10 cellular contexts compared by ENCODE assay signal in genomic region chr1:65175171-65176070, GRCh38. TPM values are rescaled to one million over a fixed set of nuclear protein-coding genes. Genes with fewer than 3 reads are reported as not detected.
A peak's percentile ranks its signal among the peaks of the same experiment; 100 is the strongest.
DNase-seq lines count a peak whose midpoint lies in the region; ATAC-seq and TF ChIP-seq lines count a peak whose summit lies in the region.
"Had no signal": no experiment of that assay in that cellular context is flagged by ENCODE, and none has a peak within 500 bp of the region (broad histone marks: within the 10 kb centered on the region; RNA-seq: fewer than 3 reads in every experiment).

No MANE protein-coding gene starts in this region.

- ATAC-seq in HG03039 (IDR thresholded peaks at IDR 0.05; ENCODE audit: unreplicated experiment) = no peak
- no peak for ATAC-seq in GM19452 (IDR thresholded peaks at IDR 0.05; ENCODE audit: unreplicated experiment)

- H4K20me1 ChIP-seq in fibroblast of lung (ENCODE audit: control insufficient read depth, extremely low read depth, insufficient read depth, low read length) = no peaks in the 10 kb centered on the region

- no peaks in the 10 kb centered on the region for H3K27me3 ChIP-seq in fibroblast of lung (ENCODE audit: control insufficient read depth, insufficient read depth, low read length)
- H3K27me3 ChIP-seq: left lung had no signal

- no peaks in the 10 kb centered on the region for H3K36me3 ChIP-seq in fibroblast of lung (ENCODE audit: control insufficient read depth, insufficient read depth, low read length)
- H3K36me3 ChIP-seq: left lung had no signal

- no peaks in the 10 kb centered on the region for H3K9me3 ChIP-seq in fibroblast of lung (ENCODE audit: control insufficient read depth, insufficient read depth, low read depth, low read length)
- H3K9me3 ChIP-seq: left lung had no signal

- CTCF ChIA-PET in RWPE1 (lab: Yijun Ruan, JAX) = interaction anchor here (1.2 kb wide), 1 partner anchor 33 kb away, joined by 3 read pairs; no protein-coding TSS in a partner anchor

- H2AFZ ChIP-seq in fibroblast of lung (ENCODE audit: low read length) = no peak overlapping the region

- no peak overlapping the region for H3K4me3 ChIP-seq in fibroblast of lung (replicated peaks in 1 of 4; ENCODE audit: control extremely low read depth in 1 of 4, insufficient read depth in 1 of 4, low read depth in 3 of 4, low read length in 4 of 4)
- H3K4me3 ChIP-seq: left lung had no signal

- H3K4me2 ChIP-seq in fibroblast of lung (ENCODE audit: extremely low read depth, insufficient read depth, low read length) = peak overlapping the region; percentile 23

- DNase-seq in RWPE1 (ENCODE audit: low spot score) (no peak), fibroblast of lung (ENCODE audit: low read depth in 2 of 2) (peak; percentile 33 to 82), occipital lobe (lab: John Stamatoyannopoulos, UW) (peak; percentile 26), NCI-H1930 (lab: John Stamatoyannopoulos, UW) (no peak)
- DNase-seq in activated naive CD4-positive, alpha-beta T cell treated with Interleukin-2 at 50 U/mL for 16 hours = no peak
- DNase-seq: T-helper 1 cell had no signal

- H3K4me1 ChIP-seq in fibroblast of lung (ENCODE audit: control insufficient read depth, extremely low read depth, insufficient read depth, low read length) = peaks cover 5% of the 10 kb centered on the region

- POLR2A ChIA-PET in RWPE1 (lab: Yijun Ruan, JAX; ENCODE audit: low non-redundant PET) = interaction anchor here (1.1 kb wide), 1 partner anchor 17 kb away, joined by 3 read pairs; no protein-coding TSS in a partner anchor

- H3K9ac ChIP-seq in fibroblast of lung (ENCODE audit: insufficient read depth, low read length) = no peak overlapping the region

- H3K27ac ChIP-seq in C4-2B (peak overlapping the region; percentile 58), RWPE1 (peak overlapping the region; percentile 67), fibroblast of lung (ENCODE audit: insufficient read depth, low read length) (no peak overlapping the region)
- H3K27ac ChIP-seq: left lung had no signal

- no peaks in the 10 kb centered on the region for H3K79me2 ChIP-seq in fibroblast of lung (ENCODE audit: control insufficient read depth, insufficient read depth, low read length)

- TF ChIP-seq CTCF in C4-2B (conservative IDR thresholded peaks at IDR 0.05) = no peak
- no peak for TF ChIP-seq CTCF in RWPE1 (conservative IDR thresholded peaks at IDR 0.05; ENCODE audit: low read depth)
- TF ChIP-seq CTCF in fibroblast of lung (conservative IDR thresholded peaks at IDR 0.05 in 1 of 2, IDR thresholded peaks at IDR 0.05 in 1 of 2; ENCODE audit: low read depth in 1 of 2, low read length in 2 of 2) = no peak

RNA-seq across cellular contexts. Expression of gene AK4, which starts 27.4 kb away (rescaled TPM):
- 6.3 and 13.9 TPM in 2 replicates for total RNA-seq in fibroblast of lung
- 7.2 and 49.3 TPM in 2 replicates for polyA plus RNA-seq in fibroblast of lung
- 4.6 and 19.0 TPM in 2 replicates for polyA plus RNA-seq in fibroblast of lung (2012)
- polyA minus RNA-seq in fibroblast of lung (ENCODE audit: low replicate concordance) = 1.8 and 25.3 TPM in 2 replicates
- 11.9 TPM for total RNA-seq in occipital lobe

Comparison
In these comparisons a context has a peak if more than half of its experiments do, and no peak if none do; other contexts are left out.
1. DNase-seq: peak in fibroblast of lung (2 of 2) and occipital lobe (single experiment); none in RWPE1 (single experiment), NCI-H1930 (0 of 2) and activated naive CD4-positive, alpha-beta T cell treated with Interleukin-2 at 50 U/mL for 16 hours (single experiment).